9 cellular contexts compared by ENCODE assay signal in the genomic region with DNA sequence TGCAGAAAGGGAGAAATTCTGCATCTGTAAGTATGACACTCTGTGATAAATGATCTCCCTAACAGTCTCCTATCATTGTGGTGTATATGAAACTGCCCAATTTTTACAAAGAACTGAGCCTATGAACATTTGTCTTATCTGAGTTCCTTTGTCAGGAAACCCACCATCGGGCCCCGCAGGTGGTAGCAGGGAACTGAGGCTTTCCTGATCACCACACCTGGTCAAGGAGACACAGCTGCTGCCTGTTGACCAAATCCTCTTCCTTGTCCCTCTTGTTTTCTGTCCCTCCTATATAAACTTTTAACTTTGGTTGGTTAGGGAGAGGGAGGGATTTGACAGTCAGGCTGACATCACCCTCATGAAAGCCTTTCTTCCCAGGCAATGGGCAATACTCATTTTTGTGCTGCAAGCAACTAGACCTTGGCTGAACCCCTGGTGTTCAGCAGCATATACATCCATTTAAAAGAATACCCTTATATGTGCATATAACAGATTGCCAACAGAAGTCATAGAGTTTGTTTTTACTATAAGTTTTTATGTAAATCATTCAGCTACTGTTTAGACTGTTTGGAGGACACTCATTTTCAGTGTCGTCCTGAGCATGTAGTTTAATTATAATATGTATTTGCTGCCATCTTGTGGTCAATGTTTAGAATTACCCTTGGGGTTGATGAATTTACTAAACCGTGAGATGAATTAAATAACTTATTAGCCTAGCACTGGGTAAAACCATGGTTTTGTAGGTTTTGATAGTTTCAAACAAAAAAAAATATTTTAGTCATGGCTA. TPM values are rescaled to one million over a fixed set of nuclear protein-coding genes. Genes with fewer than 3 reads are reported as not detected.
DNase-seq lines count a peak whose midpoint lies in the region; ATAC-seq and TF ChIP-seq lines count a peak whose summit lies in the region.
"Had no signal": no experiment of that assay in that cellular context is flagged by ENCODE, and none has a peak within 500 bp of the region (broad histone marks: within the 10 kb centered on the region; RNA-seq: fewer than 3 reads in every experiment).

No MANE protein-coding gene starts in this region.

- H3K36me3 Mint-ChIP-seq in HFFc6 (ENCODE audit: low read depth) = no peaks in the 10 kb centered on the region
- no peaks in the 10 kb centered on the region for H3K36me3 Mint-ChIP-seq in neural progenitor cell

- H2AFZ ChIP-seq in Loucy (ENCODE audit: low read length) = no peak overlapping the region
- H2AFZ ChIP-seq in neural progenitor cell (replicated peaks) = no peak overlapping the region

- no peaks in the 10 kb centered on the region for H3K4me1 ChIP-seq in Loucy (ENCODE audit: insufficient read depth, low read length, poor library complexity, severe bottlenecking)
- no peaks in the 10 kb centered on the region for H3K4me1 ChIP-seq in neural progenitor cell

- no peaks in the 10 kb centered on the region for H3K9me3 ChIP-seq in Loucy (ENCODE audit: insufficient read depth, low read depth, low read length)
- no peaks in the 10 kb centered on the region for H3K9me3 ChIP-seq in neural progenitor cell (ENCODE audit: low read depth)

- H3K27me3 Mint-ChIP-seq in HFFc6 (ENCODE audit: insufficient read depth) (no peaks in the 10 kb centered on the region; the same call in 1 of the 2 replicates), neural progenitor cell (ENCODE audit: insufficient read depth, low read depth) (no peaks in the 10 kb centered on the region)

- H3K4me1 Mint-ChIP-seq in HFFc6 (ENCODE audit: low read depth) (no peaks in the 10 kb centered on the region), neural progenitor cell (peaks cover 13% of the 10 kb centered on the region)

- H3K36me3 ChIP-seq in Loucy (ENCODE audit: insufficient read depth, low read length) = no peaks in the 10 kb centered on the region
- no peaks in the 10 kb centered on the region for H3K36me3 ChIP-seq in neural progenitor cell

- H3K4me3 ChIP-seq in GM12864 (ENCODE audit: low read depth, low read length) (no peak overlapping the region), Loucy (ENCODE audit: low read length, poor library complexity, severe bottlenecking) (no peak overlapping the region), neural progenitor cell (no peak overlapping the region)

- CTCF ChIA-PET in RWPE1 (lab: Yijun Ruan, JAX) = interaction anchor here (0.6 to 1.6 kb wide), 8 partner anchors 182 to 260 kb away, joined by 3 to 19 read pairs (median 3); no protein-coding TSS in a partner anchor

- H3K79me2 ChIP-seq in Loucy (ENCODE audit: insufficient read depth, low read length) (no peaks in the 10 kb centered on the region), neural progenitor cell (ENCODE audit: low read depth) (no peaks in the 10 kb centered on the region)

- POLR2A ChIA-PET in RWPE1 (lab: Yijun Ruan, JAX; ENCODE audit: low non-redundant PET) = no interaction called here

- no peak overlapping the region for H3K4me2 ChIP-seq in Loucy (ENCODE audit: low read depth, low read length, poor library complexity, severe bottlenecking)
- no peak overlapping the region for H3K4me2 ChIP-seq in neural progenitor cell

- TF ChIP-seq CTCF in 22Rv1 (IDR thresholded peaks at IDR 0.05) (peak; percentile 62), GM12864 (IDR thresholded peaks at IDR 0.05; ENCODE audit: low read depth, low read length, missing control alignments) (peak; percentile 33), HFFc6 (IDR thresholded peaks at IDR 0.05) (peak; percentile 84), Loucy (conservative IDR thresholded peaks at IDR 0.05; ENCODE audit: low read length) (peak; percentile 75), RWPE1 (conservative IDR thresholded peaks at IDR 0.05; ENCODE audit: low read depth) (peak; percentile 50), neural progenitor cell (IDR thresholded peaks at IDR 0.05) (peak; percentile 74)

- H3F3A ChIP-seq in Loucy (ENCODE audit: low read depth) (no peaks in the 10 kb centered on the region), neural progenitor cell (ENCODE audit: low read depth) (no peaks in the 10 kb centered on the region)

- DNase-seq in GM12864 (ENCODE audit: low read depth) (peak; percentile 22), HFFc6 (peak; percentile 57), RWPE1 (ENCODE audit: low spot score) (peak; percentile 38), neural progenitor cell (ENCODE audit: low spot score) (peak; percentile 83), activated gamma-delta T cell (lab: John Stamatoyannopoulos, UW) (no peak)

- H3K9ac ChIP-seq in Loucy (ENCODE audit: low read depth, low read length, poor library complexity, severe bottlenecking) (no peak overlapping the region), neural progenitor cell (no peak overlapping the region)

- peak; percentile 66 for ATAC-seq in esophagus mucosa

- H4K20me1 ChIP-seq in Loucy (ENCODE audit: insufficient read depth, low read length, poor library complexity, severe bottlenecking) (no peaks in the 10 kb centered on the region), neural progenitor cell (ENCODE audit: low read depth) (no peaks in the 10 kb centered on the region)

- no peaks in the 10 kb centered on the region for H3K9me2 ChIP-seq in Loucy (replicated peaks; ENCODE audit: low read depth, low read length)

- H3K27me3 ChIP-seq in Loucy (ENCODE audit: insufficient read depth, low read length, poor library complexity, severe bottlenecking) (no peaks in the 10 kb centered on the region), neural progenitor cell (no peaks in the 10 kb centered on the region)

- no peak overlapping the region for H3K27ac Mint-ChIP-seq in HFFc6
- H3K27ac Mint-ChIP-seq in neural progenitor cell = no peak overlapping the region

- no peak overlapping the region for H3K4me3 Mint-ChIP-seq in HFFc6
- H3K4me3 Mint-ChIP-seq in neural progenitor cell = no peak overlapping the region

- no peak overlapping the region for H3K27ac ChIP-seq in 22Rv1
- no peak overlapping the region for H3K27ac ChIP-seq in RWPE1
- H3K27ac ChIP-seq in neural progenitor cell = no peak overlapping the region

- no peaks in the 10 kb centered on the region for H3K9me3 Mint-ChIP-seq in HFFc6
- peaks cover 2% of the 10 kb centered on the region for H3K9me3 Mint-ChIP-seq in neural progenitor cell

RNA-seq across cellular contexts. Expression of gene CRISP1, which starts 17.0 kb away (rescaled TPM):
- not detected for total RNA-seq in HFFc6 (2021; fragmentation: NEBNext Ultra II Directional; extraction: Animal tissue kit (Norgen Biotek cat#: 25700))
- total RNA-seq in esophagus mucosa (not detected), neural progenitor cell (ENCODE audit: low replicate concordance) (not detected in 2 replicates)
- total RNA-seq: temporal lobe had no signal

Comparison
In these comparisons a context has a peak if more than half of its experiments do, and no peak if none do; other contexts are left out.
1. CTCF ChIP-seq: peak in every context shown above with its lines; median percentile 84 in HFFc6; 75 in Loucy; 74 in neural progenitor cell; 62 in 22Rv1; 50 in RWPE1; 33 in GM12864.